ENCODE assay signal across 1 cellular context in genomic region chr5:14142202-14142855, GRCh38.
TF ChIP-seq lines count a peak whose summit lies in the region.

No MANE protein-coding gene starts in this region.

TF ChIP-seq in WTC11, 78 proteins besides CTCF, POLR2A, EP300 and RAD21 (continued from another document):
- TF ChIP-seq E2F5 (CRISPR knock-in tag; IDR thresholded peaks at IDR 0.05) (no peak), ERG (CRISPR knock-in tag; IDR thresholded peaks at IDR 0.05) (no peak), ESRRA (CRISPR knock-in tag; IDR thresholded peaks at IDR 0.05; ENCODE audit: borderline replicate concordance) (no peak), GTF2I (CRISPR knock-in tag; conservative IDR thresholded peaks at IDR 0.05) (no peak), MXD4 (CRISPR knock-in tag; IDR thresholded peaks at IDR 0.05; ENCODE audit: borderline replicate concordance) (no peak)
TF ChIP-seq in WTC11: peak in this region for 0.
